In the genomic region with DNA sequence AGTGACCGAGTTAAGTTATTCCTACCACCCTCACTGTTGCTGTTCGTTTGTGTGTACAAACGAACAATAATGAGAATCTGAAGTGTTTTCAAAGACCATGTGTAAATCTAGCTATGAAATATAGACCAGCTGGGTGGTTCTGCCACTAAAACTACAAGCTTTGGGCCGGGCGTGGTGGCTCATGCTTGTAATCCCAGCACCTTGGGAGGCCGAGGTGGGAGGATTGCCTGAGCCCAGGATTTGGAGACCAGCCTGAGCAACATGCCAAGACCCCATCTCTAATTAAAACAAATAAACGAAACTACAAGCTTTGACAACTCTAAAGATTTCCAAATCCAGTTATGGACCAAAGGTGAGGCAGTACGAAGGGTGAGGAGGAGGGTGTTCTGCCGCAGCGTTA, we compare ENCODE assay signal across 8 cellular contexts. TPM values are rescaled to one million over a fixed set of nuclear protein-coding genes. Genes with fewer than 3 reads are reported as not detected.
A peak's percentile ranks its signal among the peaks of the same experiment; 100 is the strongest.
DNase-seq lines count a peak whose midpoint lies in the region; ATAC-seq and TF ChIP-seq lines count a peak whose summit lies in the region.
"Had no signal": no experiment of that assay in that cellular context is flagged by ENCODE, and none has a peak within 500 bp of the region (broad histone marks: within the 10 kb centered on the region; RNA-seq: fewer than 3 reads in every experiment).

No MANE protein-coding gene starts in this region.

- H3K27me3 ChIP-seq in GM23248 (replicated peaks; ENCODE audit: insufficient read depth): no peaks in the 10 kb centered on the region
- H3K27me3 ChIP-seq in SJSA1 (replicated peaks): no peaks in the 10 kb centered on the region
- no peaks in the 10 kb centered on the region for H3K27me3 ChIP-seq in sigmoid colon

- no peak for TF ChIP-seq POLR2A in sigmoid colon (IDR thresholded peaks at IDR 0.05)

- H3K4me2 ChIP-seq in GM23248 (ENCODE audit: unreplicated experiment): peak overlapping the region; percentile 85

- in situ Hi-C loops in GM23248 (cut with MboI): no loop called here

- peaks cover 62% of the 10 kb centered on the region for H3K79me2 ChIP-seq in GM23248 (ENCODE audit: insufficient read depth)

- no peaks in the 10 kb centered on the region for H3K9me2 ChIP-seq in GM23248 (ENCODE audit: insufficient read depth)

- no peaks in the 10 kb centered on the region for H4K20me1 ChIP-seq in GM23248 (ENCODE audit: insufficient read depth)

- H3K9ac ChIP-seq in GM23248: peak overlapping the region; percentile 97

- no peak for ATAC-seq in HG03135 (IDR thresholded peaks at IDR 0.05; ENCODE audit: unreplicated experiment)

- H3K9me3 ChIP-seq in GM23248 (ENCODE audit: low read depth) (no peaks in the 10 kb centered on the region), SJSA1 (replicated peaks) (no peaks in the 10 kb centered on the region), sigmoid colon (no peaks in the 10 kb centered on the region)

- H3F3A ChIP-seq in GM23248 (ENCODE audit: insufficient read depth): no peaks in the 10 kb centered on the region

- intact Hi-C loops in sigmoid colon (cut with DNase I): loop anchor here (2.0 kb wide), 1 partner anchor 83 kb away; no protein-coding TSS in a partner anchor

- TF ChIP-seq CTCF in fibroblast of mammary gland (conservative IDR thresholded peaks at IDR 0.05; ENCODE audit: control insufficient read depth, insufficient read depth, low read depth, low read length) (no peak), sigmoid colon (IDR thresholded peaks at IDR 0.05) (no peak)

- WGBS in GM23248 (ENCODE audit: low coverage in 1 of 2, low lambda C conversion rate in 2 of 2, missing lambda C conversion rate in 2 of 2), 2 experiments: 85 to 86% methylated on average over 10 of the region's 10 CpGs
- WGBS in sigmoid colon, 2 donors: 83 to 87% methylated on average over 10 of the region's 10 CpGs

- no peak for DNase-seq in GM23248
- DNase-seq in SJSA1 (ENCODE audit: low read depth in 1 of 2, low spot score in 2 of 2): no peak
- DNase-seq in fibroblast of mammary gland (ENCODE audit: low read depth): no peak
- DNase-seq in sigmoid colon: peak; percentile 46
- DNase-seq in activated CD4-positive, CD25-positive, alpha-beta regulatory T cell (lab: John Stamatoyannopoulos, UW): no peak
- no peak for DNase-seq in A172 (ENCODE audit: low spot score)
- DNase-seq: amniotic stem cell had no signal

- H2AFZ ChIP-seq in GM23248: no peak overlapping the region

- TF ChIP-seq EP300 in sigmoid colon (IDR thresholded peaks at IDR 0.05): no peak

- H3K4me3 ChIP-seq in GM23248: peak overlapping the region; percentile 91
- peak overlapping the region; percentile 68; the same call in 1 of the 2 replicates for H3K4me3 ChIP-seq in SJSA1
- H3K4me3 ChIP-seq in fibroblast of mammary gland (ENCODE audit: control insufficient read depth, low read depth, low read length): peak overlapping the region; percentile 99
- peak overlapping the region in 3 of 4 donors; percentile 73 to 86 (median 85) for H3K4me3 ChIP-seq in sigmoid colon

- H3K36me3 ChIP-seq in GM23248 (ENCODE audit: low read depth) (peaks cover 23% of the 10 kb centered on the region), SJSA1 (peaks cover 55% of the 10 kb centered on the region), sigmoid colon (peaks cover 5 to 52% (median 20%) of the 10 kb centered on the region in 4 donors)

- no peak overlapping the region for H3K27ac ChIP-seq in GM23248
- H3K27ac ChIP-seq in SJSA1: no peak overlapping the region
- H3K27ac ChIP-seq in sigmoid colon: peak overlapping the region in 1 of 4 donors; percentile 89

- H3K4me1 ChIP-seq in GM23248 (ENCODE audit: insufficient read depth) (peaks cover 12% of the 10 kb centered on the region; the same call in 1 of the 2 replicates), SJSA1 (replicated peaks) (peaks cover 15% of the 10 kb centered on the region), sigmoid colon (peaks cover 0 to 35% (median 25%) of the 10 kb centered on the region in 4 donors)

RNA-seq across cellular contexts. Expression of a gene that starts 1.0 kb away (rescaled TPM):
- total RNA-seq in GM23248 (2014; rRNA removed; shearing (Covaris generic)): 12.8 and 21.4 TPM in 2 replicates
- polyA plus RNA-seq in GM23248 (2016; fragmentation: Nextera tagmentation; extraction: Ambion mirVana) (14.3 and 20.9 TPM in 2 replicates), sigmoid colon (10 to 100 TPM in 2 of 3 donors, 1 to 10 TPM in 1; 9.0 to 30.1 (median 10.2) TPM)
- total RNA-seq in SJSA1 (2014; rRNA removed; shearing (Covaris generic)): 15.7 and 19.5 TPM in 2 replicates
- 10 to 100 TPM in 3 of 4 donors, 1 to 10 TPM in 1; 5.1 to 11.6 (median 11.3) TPM for total RNA-seq in sigmoid colon
- total RNA-seq in A172 (2014; rRNA removed; shearing (Covaris generic)): 18.0 and 19.0 TPM in 2 replicates

RNA-seq across cellular contexts. Expression of a gene that starts 1.2 kb away (rescaled TPM):
- total RNA-seq in GM23248 (2014; rRNA removed; shearing (Covaris generic)): 60.8 and 93.7 TPM in 2 replicates
- polyA plus RNA-seq in GM23248 (2016; fragmentation: Nextera tagmentation; extraction: Ambion mirVana): 93.1 and 99.1 TPM in 2 replicates
- 90.5 and 208 TPM in 2 replicates for total RNA-seq in SJSA1 (2014; rRNA removed; shearing (Covaris generic))
- 10 to 100 TPM; 53.5 to 96.9 (median 63.6) TPM for total RNA-seq in sigmoid colon
- polyA plus RNA-seq in sigmoid colon: 10 to 100 TPM; 53.2 to 69.3 (median 57.7) TPM
- 124 and 169 TPM in 2 replicates for total RNA-seq in A172 (2014; rRNA removed; shearing (Covaris generic))

RNA-seq across cellular contexts. Expression of a gene that starts 32.7 kb away (rescaled TPM):
- not detected in 2 replicates for total RNA-seq in GM23248 (2014; rRNA removed; shearing (Covaris generic))
- polyA plus RNA-seq in GM23248 (2016; fragmentation: Nextera tagmentation; extraction: Ambion mirVana) (0.08 and 0.16 TPM in 2 replicates), sigmoid colon (10 to 100 TPM in 1 of 3 donors, 1 to 10 TPM in 2; 5.5 to 29.6 (median 6.0) TPM)
- total RNA-seq in SJSA1 (2014; rRNA removed; shearing (Covaris generic)): 0.05 TPM in 1 of 2 replicates, not detected in the other
- total RNA-seq in sigmoid colon: 1 to 10 TPM in 3 of 4 donors, under 1 TPM in 1; 0.82 to 7.2 (median 3.8) TPM
- 0.07 and 0.26 TPM in 2 replicates for total RNA-seq in A172 (2014; rRNA removed; shearing (Covaris generic))

RNA-seq across cellular contexts. Expression of a gene that starts 55.3 kb away (rescaled TPM):
- under 0.01 TPM in 1 of 2 replicates, not detected in the other for total RNA-seq in GM23248 (2014; rRNA removed; shearing (Covaris generic))
- polyA plus RNA-seq in GM23248 (2016; fragmentation: Nextera tagmentation; extraction: Ambion mirVana): 1.1 and 1.5 TPM in 2 replicates
- total RNA-seq in SJSA1 (2014; rRNA removed; shearing (Covaris generic)): not detected in 2 replicates
- 10 to 100 TPM; 15.1 to 43.2 (median 23.1) TPM for total RNA-seq in sigmoid colon
- polyA plus RNA-seq in sigmoid colon: 100 to 1,000 TPM in 1 of 3 donors, 10 to 100 TPM in 2; 17.8 to 116 (median 25.8) TPM
- total RNA-seq in A172 (2014; rRNA removed; shearing (Covaris generic)): 15.0 and 15.2 TPM in 2 replicates
